In the genomic region with DNA sequence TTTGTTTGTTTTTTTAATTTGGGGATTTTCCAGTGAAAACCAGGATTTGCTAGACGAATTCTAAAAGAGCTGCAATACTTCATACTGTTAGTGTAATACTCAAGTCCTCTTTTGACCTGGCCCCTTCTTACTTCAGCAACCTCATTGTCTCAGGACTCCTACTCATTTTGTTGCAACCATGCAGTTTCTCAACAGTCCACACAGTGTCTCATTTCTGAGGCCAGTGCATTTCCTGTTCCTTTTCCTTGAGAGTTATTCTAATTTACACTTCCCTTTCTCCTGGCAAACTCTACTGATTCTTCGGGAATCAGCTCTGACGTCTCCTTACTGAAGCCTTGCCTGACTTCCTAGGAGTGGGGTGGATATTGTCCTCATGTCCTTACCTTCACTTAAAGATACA, we compare ENCODE assay signal across 18 cellular contexts. TPM values are rescaled to one million over a fixed set of nuclear protein-coding genes. Genes with fewer than 3 reads are reported as not detected.
A peak's percentile ranks its signal among the peaks of the same experiment; 100 is the strongest.
DNase-seq lines count a peak whose midpoint lies in the region; ATAC-seq, FAIRE-seq and TF ChIP-seq lines count a peak whose summit lies in the region.
"Had no signal": no experiment of that assay in that cellular context is flagged by ENCODE, and none has a peak within 500 bp of the region (broad histone marks: within the 10 kb centered on the region; RNA-seq: fewer than 3 reads in every experiment).

No MANE protein-coding gene starts in this region.

- no peaks in the 10 kb centered on the region for H3K9me3 Mint-ChIP-seq in activated naive CD8-positive, alpha-beta T cell treated with anti-CD3 and anti-CD28 coated beads for 36 hours
- H3K9me3 Mint-ChIP-seq: activated naive CD8-positive, alpha-beta T cell treated with anti-CD3 and anti-CD28 coated beads, Interleukin-2, amount 10 ng/mL, durations not matched to agents 7 days and 5 days; CD4-positive, CD25-positive, alpha-beta regulatory T cell had no signal

- H3K27me3 ChIP-seq in left lung: no peaks in the 10 kb centered on the region
- H3K27me3 ChIP-seq: gastrocnemius medialis, testis had no signal

- TF ChIP-seq POLR2A in H54 (IDR thresholded peaks at IDR 0.05; ENCODE audit: low read depth, low read length): no peak

- no peak for FAIRE-seq in H54 (lab: Jason Lieb, UNC)
- FAIRE-seq: colon, G401.6, islet of Langerhans, small intestine had no signal

- peaks cover 0 to 50% of the 10 kb centered on the region in 2 donors for H3K36me3 ChIP-seq in left lung

- no peak for TF ChIP-seq CTCF in left lung (IDR thresholded peaks at IDR 0.05)

- ATAC-seq in left lung: peak; percentile 47
- ATAC-seq: gastrocnemius medialis had no signal

- peaks cover 9% of the 10 kb centered on the region for H3K36me3 Mint-ChIP-seq in activated naive CD8-positive, alpha-beta T cell treated with anti-CD3 and anti-CD28 coated beads for 36 hours

- peak overlapping the region in 1 of 2 donors; percentile 62 for H3K27ac ChIP-seq in left lung
- H3K27ac ChIP-seq: gastrocnemius medialis, testis had no signal

- H3K4me3 ChIP-seq in left lung: no peak overlapping the region
- H3K4me3 ChIP-seq: gastrocnemius medialis, testis had no signal

- no peaks in the 10 kb centered on the region for H3K27me3 Mint-ChIP-seq in activated naive CD8-positive, alpha-beta T cell treated with anti-CD3 and anti-CD28 coated beads for 36 hours
- H3K27me3 Mint-ChIP-seq: activated naive CD8-positive, alpha-beta T cell treated with anti-CD3 and anti-CD28 coated beads, Interleukin-2, amount 10 ng/mL, durations not matched to agents 7 days and 5 days; CD4-positive, CD25-positive, alpha-beta regulatory T cell had no signal

- peaks cover 0 to 11% of the 10 kb centered on the region in 2 donors for H3K4me1 ChIP-seq in left lung
- H3K4me1 ChIP-seq: gastrocnemius medialis had no signal

- peak; percentile 0 for DNase-seq in CMK (ENCODE audit: low read depth)
- DNase-seq in Kasumi-1 (lab: John Stamatoyannopoulos, UW): peak; percentile 73
- DNase-seq in amniotic epithelial cell (ENCODE audit: low read depth): peak; percentile 87
- DNase-seq in left lung: no peak
- DNase-seq in H54 (ENCODE audit: insufficient read length, low spot score): no peak
- no peak for DNase-seq in posterior cingulate gyrus
- no peak for DNase-seq in activated naive CD8-positive, alpha-beta T cell treated with anti-CD3 and anti-CD28 coated beads for 36 hours
- no peak for DNase-seq in HPDE6-E6E7 (ENCODE audit: extremely low spot score)
- DNase-seq: activated naive CD8-positive, alpha-beta T cell treated with anti-CD3 and anti-CD28 coated beads, Interleukin-2, amount 10 ng/mL, durations not matched to agents 7 days and 5 days; CD4-positive, CD25-positive, alpha-beta regulatory T cell; gastrocnemius medialis; NCI-H1417 treated with DMSO at 0.1 percent for 48 hours; NCI-H524 treated with DMSO at 0.1 percent for 48 hours; small intestine; testis had no signal

- no peaks in the 10 kb centered on the region for H3K4me1 Mint-ChIP-seq in activated naive CD8-positive, alpha-beta T cell treated with anti-CD3 and anti-CD28 coated beads for 36 hours

- H3K4me3 Mint-ChIP-seq in activated naive CD8-positive, alpha-beta T cell treated with anti-CD3 and anti-CD28 coated beads for 36 hours: no peak overlapping the region
- H3K4me3 Mint-ChIP-seq: activated naive CD8-positive, alpha-beta T cell treated with anti-CD3 and anti-CD28 coated beads, Interleukin-2, amount 10 ng/mL, durations not matched to agents 7 days and 5 days; CD4-positive, CD25-positive, alpha-beta regulatory T cell had no signal

- intact Hi-C loops in left lung (cut with DNase I) (no loop called here), posterior cingulate gyrus (cut with DNase I) (no loop called here)

- no peaks in the 10 kb centered on the region for H3K9me3 ChIP-seq in left lung
- H3K9me3 ChIP-seq: gastrocnemius medialis, testis had no signal

- no peak overlapping the region for H3K27ac Mint-ChIP-seq in activated naive CD8-positive, alpha-beta T cell treated with anti-CD3 and anti-CD28 coated beads for 36 hours
- H3K27ac Mint-ChIP-seq: activated naive CD8-positive, alpha-beta T cell treated with anti-CD3 and anti-CD28 coated beads, Interleukin-2, amount 10 ng/mL, durations not matched to agents 7 days and 5 days had no signal

RNA-seq across cellular contexts. Expression of a gene that starts 35.6 kb away (rescaled TPM):
- 10 to 100 TPM; 13.4 to 14.5 TPM for total RNA-seq in left lung
- total RNA-seq in activated naive CD8-positive, alpha-beta T cell treated with anti-CD3 and anti-CD28 coated beads for 36 hours: 10 to 100 TPM; 13.2 to 13.5 TPM

RNA-seq across cellular contexts. Expression of a gene that starts 35.8 kb away (rescaled TPM):
- total RNA-seq in left lung: 1 to 10 TPM; 6.6 to 7.4 TPM
- total RNA-seq in activated naive CD8-positive, alpha-beta T cell treated with anti-CD3 and anti-CD28 coated beads for 36 hours: 1 to 10 TPM; 6.6 to 7.1 TPM

Comparison
In these comparisons a context has a peak if more than half of its experiments do, and no peak if none do; other contexts are left out.
1. DNase-seq: peak in CMK (single experiment), Kasumi-1 (2 of 2) and amniotic epithelial cell (single experiment); none in left lung (0 of 2), H54 (single experiment), posterior cingulate gyrus (0 of 10), activated naive CD8-positive, alpha-beta T cell treated with anti-CD3 and anti-CD28 coated beads for 36 hours (single experiment) and HPDE6-E6E7 (single experiment).